9 cellular contexts compared by ENCODE assay signal in the genomic region with DNA sequence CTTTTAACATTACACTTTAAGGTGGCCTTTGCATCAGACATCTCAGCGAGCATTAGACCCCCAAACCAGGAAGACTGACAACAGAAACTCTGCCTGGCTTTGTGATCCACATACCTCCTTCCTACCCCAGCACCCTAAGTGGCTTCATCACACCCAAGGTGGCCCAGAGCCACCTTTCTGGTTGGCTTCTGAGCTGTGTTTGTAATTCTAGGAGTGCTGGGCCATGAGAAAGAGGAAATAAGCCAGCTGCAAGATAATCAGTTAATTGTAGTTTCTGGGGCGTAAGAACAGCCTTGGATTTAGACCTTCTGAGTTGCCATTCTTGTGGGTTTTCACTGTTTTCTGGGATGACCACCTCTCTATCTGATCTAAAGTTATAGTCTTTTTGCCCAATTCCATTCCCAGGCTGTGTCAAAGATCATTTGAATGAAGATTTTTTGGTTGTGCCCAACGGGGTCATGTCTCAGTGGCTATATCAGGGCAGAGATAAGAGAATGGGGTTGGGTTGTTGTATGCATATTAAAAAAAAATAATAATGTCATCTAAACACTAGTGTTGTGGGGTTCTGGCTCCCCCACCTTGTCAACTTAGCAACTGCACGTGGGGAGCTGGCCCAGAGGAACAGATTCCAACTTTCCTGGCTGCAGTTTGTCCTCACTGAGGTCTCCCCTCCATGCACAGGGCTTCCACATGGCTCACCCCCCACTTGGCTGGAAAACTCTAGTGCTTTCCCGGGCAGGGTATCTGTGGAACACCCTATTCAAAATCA.
DNase-seq lines count a peak whose midpoint lies in the region; ATAC-seq and TF ChIP-seq lines count a peak whose summit lies in the region.
"Had no signal": no experiment of that assay in that cellular context is flagged by ENCODE, and none has a peak within 500 bp of the region (broad histone marks: within the 10 kb centered on the region; RNA-seq: fewer than 3 reads in every experiment).

No MANE protein-coding gene starts in this region.

- intact Hi-C loops in adrenal gland (cut with DNase I), result no loop called here

- peak in 4 of 6 experiments; percentile 30 to 48 (median 40) for TF ChIP-seq CTCF in adrenal gland (IDR thresholded peaks at IDR 0.05)

- no peak overlapping the region for H3K27ac ChIP-seq in adrenal gland

- H3K27me3 ChIP-seq in adrenal gland, result no peaks in the 10 kb centered on the region

- no peaks in the 10 kb centered on the region for H3K9me3 ChIP-seq in adrenal gland (replicated peaks in 1 of 3)

- no peaks in the 10 kb centered on the region for H3K4me1 ChIP-seq in adrenal gland (replicated peaks in 1 of 2)

- no peaks in the 10 kb centered on the region for H3K36me3 ChIP-seq in adrenal gland (replicated peaks in 1 of 2)

- 51 to 61% (median 59%) methylated on average over 5 of the region's 5 CpGs for WGBS in adrenal gland, 4 donors

- peak; percentile 16 for DNase-seq in ACHN
- DNase-seq in adrenal gland, result peak in 3 of 7 donors; percentile 19 to 37 (median 23)
- DNase-seq in iris pigment epithelial cell (ENCODE audit: low read depth), result peak; percentile 59
- no peak for DNase-seq in T-helper 1 cell

- no peak for TF ChIP-seq POLR2A in adrenal gland (IDR thresholded peaks at IDR 0.05)

- H3K4me3 ChIP-seq in adrenal gland, result no peak overlapping the region

- in situ Hi-C loops in ACHN (cut with HindIII; ENCODE audit: low pct_ligation_motif_present, low pct_unique_long_range_greater_than_20kb, low sequenced_read_pairs), result no loop called here

- peak; percentile 38 for ATAC-seq in GM19351 (IDR thresholded peaks at IDR 0.05; ENCODE audit: unreplicated experiment)
- no peak for ATAC-seq in GM21786 (IDR thresholded peaks at IDR 0.05; ENCODE audit: unreplicated experiment)
- no peak for ATAC-seq in GM18858 (IDR thresholded peaks at IDR 0.05; ENCODE audit: unreplicated experiment)
- no peak for ATAC-seq in GM21390 (IDR thresholded peaks at IDR 0.05; ENCODE audit: unreplicated experiment)
- ATAC-seq: activated T-cell treated with anti-CD3 and anti-CD28 coated beads, Interleukin-2, amount 50 U/mL, for 72 hours had no signal

Comparison
In these comparisons a context has a peak if more than half of its experiments do, and no peak if none do; other contexts are left out.
1. DNase-seq: peak in ACHN (single experiment) and iris pigment epithelial cell (single experiment); none in T-helper 1 cell (0 of 5).